Comparison of ENCODE assay signal across 24 cellular contexts in genomic region chr9:133415107-133415506, GRCh38. TPM values are rescaled to one million over a fixed set of nuclear protein-coding genes. Genes with fewer than 3 reads are reported as not detected.
DNase-seq lines count a peak whose midpoint lies in the region; ATAC-seq and TF ChIP-seq lines count a peak whose summit lies in the region.
"Had no signal": no experiment of that assay in that cellular context is flagged by ENCODE, and none has a peak within 500 bp of the region (broad histone marks: within the 10 kb centered on the region; RNA-seq: fewer than 3 reads in every experiment).

No MANE protein-coding gene starts in this region.

- no peak overlapping the region for H4K5ac ChIP-seq in mesendoderm (ENCODE audit: low read length)

- H3K79me2 ChIP-seq in Loucy (ENCODE audit: insufficient read depth, low read length) (peaks cover 55% of the 10 kb centered on the region), mesendoderm (ENCODE audit: control insufficient read depth, insufficient read depth, low read length) (peaks cover 19% of the 10 kb centered on the region)

- no peak overlapping the region for H3K56ac ChIP-seq in mesendoderm (ENCODE audit: low read length)

- no peak for TF ChIP-seq CTCF in Loucy (conservative IDR thresholded peaks at IDR 0.05; ENCODE audit: low read length)

- H3K36me3 ChIP-seq in Loucy (ENCODE audit: insufficient read depth, low read length) (peaks cover 32% of the 10 kb centered on the region; the same call in 1 of the 2 replicates), mesendoderm (ENCODE audit: control insufficient read depth, insufficient read depth, low read length) (peaks cover 4% of the 10 kb centered on the region)

- H2BK15ac ChIP-seq in mesendoderm (replicated peaks; ENCODE audit: low read depth), result no peak overlapping the region

- H2BK5ac ChIP-seq in mesendoderm (ENCODE audit: low read length), result no peak overlapping the region

- H3K9me3 Mint-ChIP-seq in activated naive CD4-positive, alpha-beta T cell treated with anti-CD3 and anti-CD28 coated beads, Interleukin-2, amount 50 U/mL, for 24 hours, result no peaks in the 10 kb centered on the region
- H3K9me3 Mint-ChIP-seq in activated naive CD8-positive, alpha-beta T cell treated with anti-CD3 and anti-CD28 coated beads, Interleukin-2, amount 50 U/mL, for 24 hours, result no peaks in the 10 kb centered on the region
- H3K9me3 Mint-ChIP-seq in stimulated activated naive B cell treated with anti-CD40 and anti-IgM and Interleukin-4, amounts not matched to agents 10 μg/mL and 1 μg/mL and 100 μg/mL, for 72 hours, result peaks cover 6 to 7% of the 10 kb centered on the region in 2 donors
- H3K9me3 Mint-ChIP-seq: dendritic cell treated with granulocyte-macrophage colony-stimulating factor and Interleukin-4, amounts not matched to agents 40 ng/mL and 50 ng/mL, for 4 days had no signal

- H3K27me3 Mint-ChIP-seq in activated naive CD4-positive, alpha-beta T cell treated with anti-CD3 and anti-CD28 coated beads, Interleukin-2, amount 50 U/mL, for 24 hours, result no peaks in the 10 kb centered on the region
- H3K27me3 Mint-ChIP-seq in activated naive CD8-positive, alpha-beta T cell treated with anti-CD3 and anti-CD28 coated beads, Interleukin-2, amount 50 U/mL, for 24 hours, result no peaks in the 10 kb centered on the region
- no peaks in the 10 kb centered on the region for H3K27me3 Mint-ChIP-seq in stimulated activated naive B cell treated with anti-CD40 and anti-IgM and Interleukin-4, amounts not matched to agents 10 μg/mL and 1 μg/mL and 100 μg/mL, for 72 hours
- H3K27me3 Mint-ChIP-seq: dendritic cell treated with granulocyte-macrophage colony-stimulating factor and Interleukin-4, amounts not matched to agents 40 ng/mL and 50 ng/mL, for 4 days had no signal

- peak overlapping the region; percentile 93 for H3K4me3 Mint-ChIP-seq in activated naive CD4-positive, alpha-beta T cell treated with anti-CD3 and anti-CD28 coated beads, Interleukin-2, amount 50 U/mL, for 24 hours
- H3K4me3 Mint-ChIP-seq in activated naive CD8-positive, alpha-beta T cell treated with anti-CD3 and anti-CD28 coated beads, Interleukin-2, amount 50 U/mL, for 24 hours, result peak overlapping the region; percentile 90
- peak overlapping the region; percentile 50 to 56 for H3K4me3 Mint-ChIP-seq in stimulated activated naive B cell treated with anti-CD40 and anti-IgM and Interleukin-4, amounts not matched to agents 10 μg/mL and 1 μg/mL and 100 μg/mL, for 72 hours
- H3K4me3 Mint-ChIP-seq: dendritic cell treated with granulocyte-macrophage colony-stimulating factor and Interleukin-4, amounts not matched to agents 40 ng/mL and 50 ng/mL, for 4 days had no signal

- H3K4me3 ChIP-seq in Loucy (ENCODE audit: low read length, poor library complexity, severe bottlenecking) (peak overlapping the region; percentile 95), mesendoderm (ENCODE audit: low read length) (no peak overlapping the region)
- H3K4me3 ChIP-seq: ascending aorta, HAP-1, SJSA1 had no signal

- H3K27ac Mint-ChIP-seq in activated naive CD4-positive, alpha-beta T cell treated with anti-CD3 and anti-CD28 coated beads, Interleukin-2, amount 50 U/mL, for 24 hours, result no peak overlapping the region
- H3K27ac Mint-ChIP-seq in activated naive CD8-positive, alpha-beta T cell treated with anti-CD3 and anti-CD28 coated beads, Interleukin-2, amount 50 U/mL, for 24 hours, result no peak overlapping the region
- peak overlapping the region; percentile 67 for H3K27ac Mint-ChIP-seq in stimulated activated naive B cell treated with anti-CD40 and anti-IgM and Interleukin-4, amounts not matched to agents 10 μg/mL and 1 μg/mL and 100 μg/mL, for 72 hours
- H3K27ac Mint-ChIP-seq: dendritic cell treated with granulocyte-macrophage colony-stimulating factor and Interleukin-4, amounts not matched to agents 40 ng/mL and 50 ng/mL, for 4 days had no signal

- WGBS in mesendoderm (ENCODE audit: extremely low coverage, insufficient coverage, low lambda C conversion rate), result no CpG with 5 or more reads among the region's 3 CpGs

- peaks cover 21% of the 10 kb centered on the region for H4K20me1 ChIP-seq in Loucy (ENCODE audit: insufficient read depth, low read length, poor library complexity, severe bottlenecking)

- H3K4me1 ChIP-seq in Loucy (ENCODE audit: insufficient read depth, low read length, poor library complexity, severe bottlenecking) (peaks cover 46% of the 10 kb centered on the region), mesendoderm (ENCODE audit: control insufficient read depth, low read depth, low read length) (no peaks in the 10 kb centered on the region)

- H3K4me2 ChIP-seq in Loucy (ENCODE audit: low read depth, low read length, poor library complexity, severe bottlenecking) (peak overlapping the region; percentile 99), mesendoderm (ENCODE audit: low read length) (no peak overlapping the region)

- peaks cover 48% of the 10 kb centered on the region for H3K4me1 Mint-ChIP-seq in activated naive CD4-positive, alpha-beta T cell treated with anti-CD3 and anti-CD28 coated beads, Interleukin-2, amount 50 U/mL, for 24 hours
- peaks cover 47% of the 10 kb centered on the region for H3K4me1 Mint-ChIP-seq in activated naive CD8-positive, alpha-beta T cell treated with anti-CD3 and anti-CD28 coated beads, Interleukin-2, amount 50 U/mL, for 24 hours
- peaks cover 38 to 71% of the 10 kb centered on the region in 2 donors for H3K4me1 Mint-ChIP-seq in stimulated activated naive B cell treated with anti-CD40 and anti-IgM and Interleukin-4, amounts not matched to agents 10 μg/mL and 1 μg/mL and 100 μg/mL, for 72 hours

- H3K9ac ChIP-seq in Loucy (ENCODE audit: low read depth, low read length, poor library complexity, severe bottlenecking) (peak overlapping the region; percentile 89), mesendoderm (ENCODE audit: low read length) (no peak overlapping the region)

- no peak for ATAC-seq in activated naive CD8-positive, alpha-beta T cell treated with anti-CD3 and anti-CD28 coated beads, Interleukin-2, amount 50 U/mL, for 24 hours
- ATAC-seq in stimulated activated naive B cell treated with anti-CD40 and anti-IgM and Interleukin-4, amounts not matched to agents 10 μg/mL and 1 μg/mL and 100 μg/mL, for 72 hours (replicated peaks), result peak in 1 of 2 donors; percentile 17

- no peaks in the 10 kb centered on the region for H3K9me3 ChIP-seq in Loucy (ENCODE audit: insufficient read depth, low read depth, low read length)
- H3K9me3 ChIP-seq: ascending aorta, HAP-1, SJSA1 had no signal

- H3K18ac ChIP-seq in mesendoderm (ENCODE audit: low read length), result no peak overlapping the region

- H3K27me3 ChIP-seq in Loucy (ENCODE audit: insufficient read depth, low read length, poor library complexity, severe bottlenecking), result no peaks in the 10 kb centered on the region
- H3K27me3 ChIP-seq in mesendoderm (ENCODE audit: insufficient read depth, low read length, poor library complexity), result no peaks in the 10 kb centered on the region
- H3K27me3 ChIP-seq: ascending aorta, SJSA1 had no signal

- no peak overlapping the region for H3K23ac ChIP-seq in mesendoderm (ENCODE audit: low read length)

- H3K79me1 ChIP-seq in mesendoderm (ENCODE audit: low read length), result peaks cover 12% of the 10 kb centered on the region

- no peak overlapping the region for H2AK5ac ChIP-seq in mesendoderm (ENCODE audit: low read length)

- H3K4ac ChIP-seq in mesendoderm (ENCODE audit: low read depth, low read length), result no peak overlapping the region

- no peaks in the 10 kb centered on the region for H3K9me2 ChIP-seq in Loucy (replicated peaks; ENCODE audit: low read depth, low read length)

- DNase-seq in activated naive CD4-positive, alpha-beta T cell (lab: John Stamatoyannopoulos, UW), result no peak
- DNase-seq in activated naive CD8-positive, alpha-beta T cell treated with anti-CD3 and anti-CD28 coated beads, Interleukin-2, amount 50 U/mL, for 24 hours, result no peak
- no peak for DNase-seq in stimulated activated naive B cell treated with anti-CD40 and anti-IgM and Interleukin-4, amounts not matched to agents 10 μg/mL and 1 μg/mL and 100 μg/mL, for 72 hours
- DNase-seq in mesendoderm, result no peak
- no peak for DNase-seq in NCI-H69 (lab: John Stamatoyannopoulos, UW)
- DNase-seq: ACHN; activated gamma-delta T cell; Calu3; central memory CD4-positive, alpha-beta T cell; mesenchymal stem cell; NCI-H1048; NCI-H1694 treated with DMSO at 0.1 percent for 48 hours; NCI-H2171; NCI-H524; retina; small intestine; stimulated activated CD4-positive, alpha-beta T cell treated with anti-CD3 and anti-CD28 coated beads, Interleukin-1b, Interleukin-23, amount 100 ng/mL, for 48 hours had no signal

- no peak overlapping the region for H2BK120ac ChIP-seq in mesendoderm (ENCODE audit: low read depth, low read length)

- no peaks in the 10 kb centered on the region for H3F3A ChIP-seq in Loucy (ENCODE audit: low read depth)

- no peak overlapping the region for H3K27ac ChIP-seq in mesendoderm (ENCODE audit: low read depth, low read length)
- H3K27ac ChIP-seq: ascending aorta, C4-2B, SJSA1 had no signal

- no peak overlapping the region for H2AFZ ChIP-seq in Loucy (ENCODE audit: low read length)

- peaks cover 7% of the 10 kb centered on the region for H3K36me3 Mint-ChIP-seq in activated naive CD4-positive, alpha-beta T cell treated with anti-CD3 and anti-CD28 coated beads, Interleukin-2, amount 50 U/mL, for 24 hours
- H3K36me3 Mint-ChIP-seq in activated naive CD8-positive, alpha-beta T cell treated with anti-CD3 and anti-CD28 coated beads, Interleukin-2, amount 50 U/mL, for 24 hours (ENCODE audit: low read depth), result peaks cover 51% of the 10 kb centered on the region
- H3K36me3 Mint-ChIP-seq in stimulated activated naive B cell treated with anti-CD40 and anti-IgM and Interleukin-4, amounts not matched to agents 10 μg/mL and 1 μg/mL and 100 μg/mL, for 72 hours, result peaks cover 49 to 60% of the 10 kb centered on the region in 2 donors

- no peak overlapping the region for H4K8ac ChIP-seq in mesendoderm (ENCODE audit: low read depth, low read length)

RNA-seq across cellular contexts. Expression of gene REXO4, which starts 2.7 kb away (rescaled TPM):
- polyA plus RNA-seq in mesendoderm (2013, experiment 1 of 2), result 39.7 TPM
- 41.3 TPM for polyA plus RNA-seq in mesendoderm (2013, experiment 2 of 2)

RNA-seq across cellular contexts. Expression of gene ADAMTS13, which starts 7.1 kb away (rescaled TPM):
- polyA plus RNA-seq in mesendoderm (2013, experiment 1 of 2), result 0.45 TPM
- polyA plus RNA-seq in mesendoderm (2013, experiment 2 of 2), result 0.46 TPM

RNA-seq across cellular contexts. Expression of gene STKLD1, which starts 38.9 kb away (rescaled TPM):
- 0.11 TPM for polyA plus RNA-seq in mesendoderm (2013, experiment 1 of 2)
- not detected for polyA plus RNA-seq in mesendoderm (2013, experiment 2 of 2)

RNA-seq across cellular contexts. Expression of gene SURF4, which starts 39.2 kb away (rescaled TPM):
- polyA plus RNA-seq in mesendoderm (2013, experiment 1 of 2), result 118 TPM
- 119 TPM for polyA plus RNA-seq in mesendoderm (2013, experiment 2 of 2)

RNA-seq across cellular contexts. Expression of gene CACFD1, which starts 44.7 kb away (rescaled TPM):
- 3.4 TPM for polyA plus RNA-seq in mesendoderm (2013, experiment 1 of 2)
- 4.1 TPM for polyA plus RNA-seq in mesendoderm (2013, experiment 2 of 2)
